ENCODE assay signal across 8 cellular contexts in the genomic region with DNA sequence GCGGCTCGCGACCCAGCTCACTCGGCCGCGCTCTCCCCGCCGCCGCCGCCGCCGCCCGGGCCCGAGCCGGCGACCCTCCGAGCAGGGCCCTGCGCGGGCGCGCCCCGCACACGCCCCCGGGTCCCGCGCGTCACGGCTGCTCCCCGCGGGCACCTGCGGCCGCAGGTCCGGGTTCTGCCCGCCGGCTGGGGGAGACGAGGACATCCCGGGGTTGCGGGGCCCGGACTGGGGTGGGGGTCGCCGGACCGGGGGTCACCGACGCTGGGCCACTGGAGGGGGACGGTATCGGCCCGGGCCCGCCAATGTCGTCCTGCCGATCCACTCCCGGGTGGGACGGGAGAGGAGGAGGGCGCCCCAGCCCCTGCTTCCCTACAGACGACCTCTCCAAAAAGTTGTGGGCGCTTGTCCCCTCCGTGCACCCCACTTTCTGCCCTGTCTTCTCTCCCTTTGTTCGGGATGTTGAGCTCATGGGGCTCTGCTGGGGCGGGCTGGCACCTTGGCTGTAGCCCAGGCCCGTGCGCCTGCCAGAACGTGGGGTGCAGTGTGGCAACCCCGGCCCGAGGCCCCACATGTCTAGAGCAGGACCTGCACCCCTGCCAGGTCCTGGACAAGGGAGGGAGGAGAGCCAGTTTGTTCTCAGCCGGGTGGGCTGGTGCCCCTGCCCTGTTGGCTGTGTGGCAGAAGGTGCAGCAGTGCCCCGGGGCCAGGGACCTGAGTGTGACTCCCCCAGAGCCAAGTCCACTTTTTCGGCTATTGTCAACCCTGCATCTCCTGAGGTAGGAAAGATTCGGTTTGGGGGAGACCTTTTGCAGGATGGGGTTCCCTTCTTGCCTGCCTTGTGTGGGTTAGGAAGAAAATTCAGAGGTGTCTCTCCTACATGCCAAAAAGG. TPM values are rescaled to one million over a fixed set of nuclear protein-coding genes. Genes with fewer than 3 reads are reported as not detected.
DNase-seq lines count a peak whose midpoint lies in the region; ATAC-seq and TF ChIP-seq lines count a peak whose summit lies in the region.

No MANE protein-coding gene starts in this region.

- H2BK12ac ChIP-seq in neuronal stem cell (ENCODE audit: low read length) = no peak overlapping the region

- intact Hi-C loops in activated CD4-positive, alpha-beta T cell treated with anti-CD3 and anti-CD28 coated beads for 36 hours (cut with DNase I, micrococcal nuclease) = loop anchor here (1.0 to 5.0 kb wide), 7 partner anchors 15 to 540 kb away; a partner anchor contains a TSS

- TF ChIP-seq CTCF in SU-DHL-6 (IDR thresholded peaks at IDR 0.05; ENCODE audit: insufficient read depth, low read length, poor library complexity, severe bottlenecking) (no peak), epithelial cell of proximal tubule (conservative IDR thresholded peaks at IDR 0.05; ENCODE audit: low read depth, low read length) (no peak)

- peak overlapping the region; percentile 90 for H3K4me3 Mint-ChIP-seq in activated CD4-positive, alpha-beta T cell treated with anti-CD3 and anti-CD28 coated beads for 36 hours

- no peaks in the 10 kb centered on the region for H3K27me3 Mint-ChIP-seq in activated CD4-positive, alpha-beta T cell treated with anti-CD3 and anti-CD28 coated beads for 36 hours

- H4K20me1 ChIP-seq in SU-DHL-6 (ENCODE audit: low read depth, low read length) = no peaks in the 10 kb centered on the region

- peak; percentile 42 for DNase-seq in activated CD4-positive, alpha-beta T cell treated with anti-CD3 and anti-CD28 coated beads for 36 hours
- no peak for DNase-seq in activated CD4-positive, alpha-beta T cell treated with anti-CD3 and anti-CD28 coated beads, Interleukin-2, amount 50 U/mL, for 4 hours
- DNase-seq in epithelial cell of proximal tubule (ENCODE audit: low read depth) (no peak), neuronal stem cell (ENCODE audit: low spot score) (no peak), hippocampal formation (lab: John Stamatoyannopoulos, UW) (no peak)

- H3K79me2 ChIP-seq in SU-DHL-6 (ENCODE audit: insufficient read depth, low read length) = no peaks in the 10 kb centered on the region

- H3K4me1 Mint-ChIP-seq in activated CD4-positive, alpha-beta T cell treated with anti-CD3 and anti-CD28 coated beads for 36 hours = peaks cover 38% of the 10 kb centered on the region

- H2BK120ac ChIP-seq in neuronal stem cell (ENCODE audit: low read depth, low read length) = no peak overlapping the region

- H2BK15ac ChIP-seq in neuronal stem cell (ENCODE audit: low read length) = no peak overlapping the region

- H3K27ac Mint-ChIP-seq in activated CD4-positive, alpha-beta T cell treated with anti-CD3 and anti-CD28 coated beads for 36 hours = peak overlapping the region; percentile 83

- peak overlapping the region; percentile 84 for H3K14ac ChIP-seq in neuronal stem cell (ENCODE audit: low read length)

- peak; percentile 17 for ATAC-seq in activated CD4-positive, alpha-beta T cell treated with anti-CD3 and anti-CD28 coated beads for 36 hours
- ATAC-seq in HG03565 (IDR thresholded peaks at IDR 0.05; ENCODE audit: unreplicated experiment) (no peak), GM21723 (IDR thresholded peaks at IDR 0.05; ENCODE audit: unreplicated experiment) (no peak)

- CTCF ChIA-PET in activated CD4-positive, alpha-beta T cell treated with anti-CD3 and anti-CD28 coated beads for 36 hours (lab: Charles Lee) = interaction anchor here (0.7 kb wide), 1 partner anchor 14 kb away, joined by 3 read pairs; no protein-coding TSS in a partner anchor

- no peak overlapping the region for H3K4ac ChIP-seq in neuronal stem cell (ENCODE audit: low read length)

- peak overlapping the region; percentile 11 for H2BK5ac ChIP-seq in neuronal stem cell (ENCODE audit: low read length)

- H3K9me3 ChIP-seq in SU-DHL-6 (ENCODE audit: insufficient read depth, low read length) (no peaks in the 10 kb centered on the region), neuronal stem cell (replicated peaks in 1 of 2; ENCODE audit: control insufficient read depth in 2 of 2, insufficient read depth in 1 of 2, low read depth in 1 of 2, low read length in 2 of 2) (peaks cover 2 to 4% of the 10 kb centered on the region in 2 donors)

- H4K91ac ChIP-seq in neuronal stem cell (ENCODE audit: low read depth, low read length, poor library complexity) = no peak overlapping the region

- no peaks in the 10 kb centered on the region for H3F3A ChIP-seq in SU-DHL-6 (ENCODE audit: insufficient read depth)

- peak overlapping the region; percentile 90 for H2AK5ac ChIP-seq in neuronal stem cell (ENCODE audit: low read depth, low read length)

- no peaks in the 10 kb centered on the region for H3K9me3 Mint-ChIP-seq in activated CD4-positive, alpha-beta T cell treated with anti-CD3 and anti-CD28 coated beads for 36 hours (ENCODE audit: low read depth)

- H3K36me3 ChIP-seq in SU-DHL-6 (ENCODE audit: low read length) (no peaks in the 10 kb centered on the region), neuronal stem cell (replicated peaks in 1 of 2; ENCODE audit: control insufficient read depth in 2 of 2, insufficient read depth in 2 of 2, low read length in 2 of 2) (no peaks in the 10 kb centered on the region)

- WGBS in neuronal stem cell (ENCODE audit: extremely low coverage in 2 of 2, insufficient read length in 2 of 2, insufficient replicate concordance in 1 of 2), 2 donors = no CpG with 5 or more reads among the region's 67 CpGs

- POLR2A ChIA-PET in activated CD4-positive, alpha-beta T cell treated with anti-CD3 and anti-CD28 coated beads for 36 hours (lab: Charles Lee) = no interaction called here

- H3K4me1 ChIP-seq in neuronal stem cell (ENCODE audit: control insufficient read depth in 2 of 2, insufficient read depth in 1 of 2, low read depth in 1 of 2, low read length in 2 of 2) = peaks cover 17 to 29% of the 10 kb centered on the region in 2 donors

- no peaks in the 10 kb centered on the region for H3K36me3 Mint-ChIP-seq in activated CD4-positive, alpha-beta T cell treated with anti-CD3 and anti-CD28 coated beads for 36 hours (ENCODE audit: low read depth)

- peak overlapping the region; percentile 41 for H3K4me2 ChIP-seq in SU-DHL-6 (ENCODE audit: low read depth, low read length, poor library complexity, severe bottlenecking)
- peak overlapping the region; percentile 84 for H3K4me2 ChIP-seq in neuronal stem cell (ENCODE audit: insufficient read depth, low read length, poor library complexity, severe bottlenecking)

- H2AFZ ChIP-seq in SU-DHL-6 (ENCODE audit: low read depth, low read length, severe bottlenecking) (no peak overlapping the region), neuronal stem cell (ENCODE audit: low read length) (peak overlapping the region; percentile 73)

- no peaks in the 10 kb centered on the region for H3K9me2 ChIP-seq in SU-DHL-6 (replicated peaks; ENCODE audit: insufficient read depth, low read length)

- peak overlapping the region; percentile 39 for H3K4me3 ChIP-seq in SU-DHL-6 (ENCODE audit: insufficient read depth, low read length, poor library complexity, severe bottlenecking)
- peak overlapping the region; percentile 71 for H3K4me3 ChIP-seq in epithelial cell of proximal tubule (ENCODE audit: low read depth, low read length)
- peak overlapping the region; percentile 73 to 84 for H3K4me3 ChIP-seq in neuronal stem cell (ENCODE audit: low read length in 2 of 2)

- peak overlapping the region; percentile 95 for H3K18ac ChIP-seq in neuronal stem cell (ENCODE audit: low read length)

- H3K27me3 ChIP-seq in SU-DHL-6 (ENCODE audit: low read length) = no peaks in the 10 kb centered on the region
- H3K27me3 ChIP-seq in neuronal stem cell (ENCODE audit: control insufficient read depth in 3 of 3, insufficient read depth in 3 of 3, low read depth in 1 of 3, low read length in 3 of 3) = peaks cover 0 to 27% (median 18%) of the 10 kb centered on the region in 3 experiments

- H3K9ac ChIP-seq in SU-DHL-6 (ENCODE audit: low read length) = peak overlapping the region; percentile 43; the same call in 1 of the 2 replicates
- peak overlapping the region; percentile 92 for H3K9ac ChIP-seq in neuronal stem cell (ENCODE audit: low read depth, low read length, poor library complexity)

- no peak overlapping the region for H4K8ac ChIP-seq in neuronal stem cell (ENCODE audit: low read depth, low read length)

- peak overlapping the region; percentile 8 for H3K23ac ChIP-seq in neuronal stem cell (ENCODE audit: low read depth, low read length, poor library complexity)

- peaks cover 7% of the 10 kb centered on the region for H3K79me1 ChIP-seq in neuronal stem cell (ENCODE audit: low read depth, low read length)

- H3K27ac ChIP-seq in SU-DHL-6 (ENCODE audit: low read depth, low read length) (no peak overlapping the region), neuronal stem cell (replicated peaks; ENCODE audit: low read length) (no peak overlapping the region)

RNA-seq across cellular contexts. Expression of a gene that starts 40.2 kb away (rescaled TPM):
- total RNA-seq in activated CD4-positive, alpha-beta T cell treated with anti-CD3 and anti-CD28 coated beads for 36 hours = under 1 TPM; 0.43 to 0.46 TPM
- 33.7 and 85.0 TPM in 2 replicates for total RNA-seq in epithelial cell of proximal tubule
- polyA plus RNA-seq in neuronal stem cell (2013, experiment 1 of 2) = 6.6 TPM
- polyA plus RNA-seq in neuronal stem cell (2013, experiment 2 of 2) = 7.3 TPM

RNA-seq across cellular contexts. Expression of a gene that starts 42.6 kb away (rescaled TPM):
- total RNA-seq in activated CD4-positive, alpha-beta T cell treated with anti-CD3 and anti-CD28 coated beads for 36 hours = 10 to 100 TPM; 25.7 to 40.7 TPM
- 30.2 and 36.8 TPM in 2 replicates for total RNA-seq in epithelial cell of proximal tubule
- polyA plus RNA-seq in neuronal stem cell (2013, experiment 1 of 2) = 13.1 TPM
- 11.3 TPM for polyA plus RNA-seq in neuronal stem cell (2013, experiment 2 of 2)

Comparison
In these comparisons a context has a peak if more than half of its experiments do, and no peak if none do; other contexts are left out.
1. RNA of a gene that starts 40.2 kb away (total RNA-seq): 33.7 to 85.0 TPM in epithelial cell of proximal tubule; 0.43 to 0.46 TPM in activated CD4-positive, alpha-beta T cell treated with anti-CD3 and anti-CD28 coated beads for 36 hours; every median in the first group is over 10 times any median in the second.
2. Peak in every context shown above with its lines, with median percentiles within 50 percentile points of each other: H3K4me3 ChIP-seq.